Comparison of ENCODE assay signal across 1 cellular context in genomic region chr3:14256561-14257342, GRCh38.
A peak's percentile ranks its signal among the peaks of the same experiment; 100 is the strongest.
TF ChIP-seq lines count a peak whose summit lies in the region.

No MANE protein-coding gene starts in this region.

TF ChIP-seq in K562, 482 proteins besides CTCF, POLR2A, EP300 and RAD21 (continued from another document):
- TF ChIP-seq FOXO4 (CRISPR knock-in tag; IDR thresholded peaks at IDR 0.05): no peak
- no peak for TF ChIP-seq CEBPG (CRISPR knock-in tag; IDR thresholded peaks at IDR 0.05)
- TF ChIP-seq CEBPG (tag; conservative IDR thresholded peaks at IDR 0.05 in 1 of 2, IDR thresholded peaks at IDR 0.05 in 1 of 2): no peak
- no peak for TF ChIP-seq RBM34 (IDR thresholded peaks at IDR 0.05; ENCODE audit: borderline replicate concordance, insufficient read depth, low read length)
- TF ChIP-seq FOXA1 (IDR thresholded peaks at IDR 0.05; ENCODE audit: borderline replicate concordance): no peak
- TF ChIP-seq, protein P1, sequence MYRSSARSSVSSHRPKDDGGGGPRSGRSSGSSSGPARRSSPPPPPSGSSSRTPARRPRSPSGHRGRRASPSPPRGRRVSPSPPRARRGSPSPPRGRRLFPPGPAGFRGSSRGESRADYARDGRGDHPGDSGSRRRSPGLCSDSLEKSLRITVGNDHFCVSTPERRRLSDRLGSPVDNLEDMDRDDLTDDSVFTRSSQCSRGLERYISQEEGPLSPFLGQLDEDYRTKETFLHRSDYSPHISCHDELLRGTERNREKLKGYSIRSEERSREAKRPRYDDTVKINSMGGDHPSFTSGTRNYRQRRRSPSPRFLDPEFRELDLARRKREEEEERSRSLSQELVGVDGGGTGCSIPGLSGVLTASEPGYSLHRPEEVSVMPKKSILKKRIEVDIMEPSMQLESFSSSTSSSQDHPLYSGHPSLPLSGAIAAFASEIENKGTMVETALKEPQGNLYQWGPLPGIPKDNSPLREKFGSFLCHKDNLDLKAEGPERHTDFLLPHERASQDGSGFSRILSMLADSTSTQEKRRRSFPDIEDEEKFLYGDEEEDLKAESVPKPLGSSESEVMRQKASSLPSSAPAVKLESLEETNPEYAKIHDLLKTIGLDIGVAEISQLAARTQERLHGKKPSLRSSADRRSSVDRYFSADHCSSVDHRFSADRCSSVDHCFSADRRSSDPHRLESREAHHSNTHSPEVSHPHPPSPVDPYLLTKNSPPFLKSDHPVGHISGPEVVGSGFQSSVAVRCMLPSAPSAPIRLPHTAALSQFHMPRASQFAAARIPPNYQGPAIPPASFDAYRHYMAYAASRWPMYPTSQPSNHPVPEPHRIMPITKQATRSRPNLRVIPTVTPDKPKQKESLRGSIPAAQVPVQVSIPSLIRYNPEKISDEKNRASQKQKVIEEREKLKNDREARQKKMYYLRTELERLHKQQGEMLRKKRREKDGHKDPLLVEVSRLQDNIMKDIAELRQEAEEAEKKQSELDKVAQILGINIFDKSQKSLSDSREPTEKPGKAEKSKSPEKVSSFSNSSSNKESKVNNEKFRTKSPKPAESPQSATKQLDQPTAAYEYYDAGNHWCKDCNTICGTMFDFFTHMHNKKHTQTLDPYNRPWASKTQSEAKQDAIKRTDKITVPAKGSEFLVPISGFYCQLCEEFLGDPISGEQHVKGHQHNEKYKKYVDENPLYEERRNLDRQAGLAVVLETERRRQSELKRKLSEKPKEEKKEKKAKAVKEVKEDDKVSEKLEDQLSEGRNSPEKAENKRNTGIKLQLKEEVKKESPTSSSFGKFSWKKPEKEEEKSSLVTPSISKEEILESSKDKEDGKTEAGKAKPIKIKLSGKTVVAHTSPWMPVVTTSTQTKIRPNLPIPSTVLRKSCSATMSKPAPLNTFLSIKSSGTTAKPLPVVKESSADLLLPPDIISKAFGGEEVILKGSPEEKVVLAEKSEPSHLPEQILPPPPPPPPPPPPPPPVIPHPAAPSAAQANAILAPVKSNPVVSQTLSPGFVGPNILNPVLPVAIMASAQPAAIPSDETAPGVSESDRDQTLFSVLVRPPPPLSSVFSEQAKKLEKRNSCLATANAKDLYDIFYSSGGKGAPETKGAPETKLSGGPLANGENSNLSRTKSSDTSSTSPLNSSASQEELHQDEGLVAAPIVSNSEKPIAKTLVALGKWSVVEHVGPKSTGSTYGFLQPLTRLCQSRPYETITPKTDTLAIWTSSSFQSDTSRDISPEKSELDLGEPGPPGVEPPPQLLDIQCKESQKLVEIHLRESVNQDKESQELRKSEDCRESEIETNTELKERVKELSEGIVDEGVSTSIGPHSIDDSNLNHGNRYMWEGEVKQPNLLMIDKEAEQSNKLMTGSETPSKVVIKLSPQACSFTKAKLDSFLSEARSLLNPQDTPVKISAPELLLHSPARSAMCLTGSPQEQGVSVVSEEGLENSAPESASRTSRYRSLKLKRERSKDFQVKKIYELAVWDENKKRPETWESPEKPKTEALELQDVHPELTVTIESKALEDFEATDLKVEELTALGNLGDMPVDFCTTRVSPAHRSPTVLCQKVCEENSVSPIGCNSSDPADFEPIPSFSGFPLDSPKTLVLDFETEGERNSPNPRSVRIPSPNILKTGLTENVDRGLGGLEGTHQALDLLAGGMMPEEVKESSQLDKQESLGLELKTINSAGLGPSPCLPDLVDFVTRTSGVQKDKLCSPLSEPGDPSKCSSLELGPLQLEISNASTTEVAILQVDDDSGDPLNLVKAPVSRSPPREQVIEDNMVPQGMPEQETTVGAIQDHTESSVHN (IDR thresholded peaks at IDR 0.05; ENCODE audit: borderline replicate concordance in 1 of 2, low read depth in 1 of 2): no peak
- TF ChIP-seq, protein P2, sequence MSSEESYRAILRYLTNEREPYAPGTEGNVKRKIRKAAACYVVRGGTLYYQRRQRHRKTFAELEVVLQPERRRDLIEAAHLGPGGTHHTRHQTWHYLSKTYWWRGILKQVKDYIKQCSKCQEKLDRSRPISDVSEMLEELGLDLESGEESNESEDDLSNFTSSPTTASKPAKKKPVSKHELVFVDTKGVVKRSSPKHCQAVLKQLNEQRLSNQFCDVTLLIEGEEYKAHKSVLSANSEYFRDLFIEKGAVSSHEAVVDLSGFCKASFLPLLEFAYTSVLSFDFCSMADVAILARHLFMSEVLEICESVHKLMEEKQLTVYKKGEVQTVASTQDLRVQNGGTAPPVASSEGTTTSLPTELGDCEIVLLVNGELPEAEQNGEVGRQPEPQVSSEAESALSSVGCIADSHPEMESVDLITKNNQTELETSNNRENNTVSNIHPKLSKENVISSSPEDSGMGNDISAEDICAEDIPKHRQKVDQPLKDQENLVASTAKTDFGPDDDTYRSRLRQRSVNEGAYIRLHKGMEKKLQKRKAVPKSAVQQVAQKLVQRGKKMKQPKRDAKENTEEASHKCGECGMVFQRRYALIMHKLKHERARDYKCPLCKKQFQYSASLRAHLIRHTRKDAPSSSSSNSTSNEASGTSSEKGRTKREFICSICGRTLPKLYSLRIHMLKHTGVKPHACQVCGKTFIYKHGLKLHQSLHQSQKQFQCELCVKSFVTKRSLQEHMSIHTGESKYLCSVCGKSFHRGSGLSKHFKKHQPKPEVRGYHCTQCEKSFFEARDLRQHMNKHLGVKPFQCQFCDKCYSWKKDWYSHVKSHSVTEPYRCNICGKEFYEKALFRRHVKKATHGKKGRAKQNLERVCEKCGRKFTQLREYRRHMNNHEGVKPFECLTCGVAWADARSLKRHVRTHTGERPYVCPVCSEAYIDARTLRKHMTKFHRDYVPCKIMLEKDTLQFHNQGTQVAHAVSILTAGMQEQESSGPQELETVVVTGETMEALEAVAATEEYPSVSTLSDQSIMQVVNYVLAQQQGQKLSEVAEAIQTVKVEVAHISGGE (CRISPR knock-in tag; IDR thresholded peaks at IDR 0.05): peak in 1 of 3 experiments; percentile 21; a peak in 1 of 6 replicates
- peak; percentile 86 for TF ChIP-seq RAD51 (IDR thresholded peaks at IDR 0.05; ENCODE audit: borderline replicate concordance, low read depth)
- no peak for TF ChIP-seq TCF7 (IDR thresholded peaks at IDR 0.05; ENCODE audit: borderline replicate concordance)
- TF ChIP-seq NR4A1 (CRISPR knock-in tag; IDR thresholded peaks at IDR 0.05): no peak
- TF ChIP-seq NR4A1 (tag; IDR thresholded peaks at IDR 0.05): 0 out of 2 replicates have a peak, but pooled peaks have one; percentile 13
- no peak for TF ChIP-seq FOXM1 (IDR thresholded peaks at IDR 0.05; ENCODE audit: low read depth)
- no peak for TF ChIP-seq FOXM1 (CRISPR knock-in tag; IDR thresholded peaks at IDR 0.05; ENCODE audit: low read depth)
- TF ChIP-seq ZBTB1 (CRISPR knock-in tag; IDR thresholded peaks at IDR 0.05; ENCODE audit: borderline replicate concordance, low read depth): 0 out of 2 replicates have a peak, but pooled peaks have one; percentile 49
- TF ChIP-seq KAT2B (IDR thresholded peaks at IDR 0.05; ENCODE audit: low read depth, low read length): no peak
- TF ChIP-seq TFE3 (CRISPR knock-in tag; IDR thresholded peaks at IDR 0.05): peak; percentile 90
- no peak for TF ChIP-seq CREB1 (IDR thresholded peaks at IDR 0.05)
- TF ChIP-seq CREB1 (CRISPR knock-in tag; IDR thresholded peaks at IDR 0.05): 0 out of 2 replicates have a peak, but pooled peaks have one; percentile 14
- TF ChIP-seq AFF1 (IDR thresholded peaks at IDR 0.05; ENCODE audit: low read depth in 1 of 2, partially characterized antibody in 2 of 2): peak in 1 of 2 experiments; percentile 17
- TF ChIP-seq KAT7 (CRISPR knock-in tag; IDR thresholded peaks at IDR 0.05; ENCODE audit: borderline replicate concordance): 0 out of 2 replicates have a peak, but pooled peaks have one; percentile 33
- TF ChIP-seq, protein P3, sequence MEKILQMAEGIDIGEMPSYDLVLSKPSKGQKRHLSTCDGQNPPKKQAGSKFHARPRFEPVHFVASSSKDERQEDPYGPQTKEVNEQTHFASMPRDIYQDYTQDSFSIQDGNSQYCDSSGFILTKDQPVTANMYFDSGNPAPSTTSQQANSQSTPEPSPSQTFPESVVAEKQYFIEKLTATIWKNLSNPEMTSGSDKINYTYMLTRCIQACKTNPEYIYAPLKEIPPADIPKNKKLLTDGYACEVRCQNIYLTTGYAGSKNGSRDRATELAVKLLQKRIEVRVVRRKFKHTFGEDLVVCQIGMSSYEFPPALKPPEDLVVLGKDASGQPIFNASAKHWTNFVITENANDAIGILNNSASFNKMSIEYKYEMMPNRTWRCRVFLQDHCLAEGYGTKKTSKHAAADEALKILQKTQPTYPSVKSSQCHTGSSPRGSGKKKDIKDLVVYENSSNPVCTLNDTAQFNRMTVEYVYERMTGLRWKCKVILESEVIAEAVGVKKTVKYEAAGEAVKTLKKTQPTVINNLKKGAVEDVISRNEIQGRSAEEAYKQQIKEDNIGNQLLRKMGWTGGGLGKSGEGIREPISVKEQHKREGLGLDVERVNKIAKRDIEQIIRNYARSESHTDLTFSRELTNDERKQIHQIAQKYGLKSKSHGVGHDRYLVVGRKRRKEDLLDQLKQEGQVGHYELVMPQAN (IDR thresholded peaks at IDR 0.05; ENCODE audit: borderline replicate concordance): no peak
- TF ChIP-seq CBFA2T2 (conservative IDR thresholded peaks at IDR 0.05): peak; percentile 42; the same call in 1 of the 2 replicates
- 0 out of 2 replicates have a peak, but pooled peaks have one; percentile 33 for TF ChIP-seq FOXK1 (CRISPR knock-in tag; IDR thresholded peaks at IDR 0.05; ENCODE audit: borderline replicate concordance)
- TF ChIP-seq ZBED1 (IDR thresholded peaks at IDR 0.05): no peak
- TF ChIP-seq TFAP4 (CRISPR knock-in tag; IDR thresholded peaks at IDR 0.05; ENCODE audit: borderline replicate concordance): peak; percentile 33; the same call in 1 of the 2 replicates
- TF ChIP-seq BACH1 (tag; IDR thresholded peaks at IDR 0.05): no peak
- TF ChIP-seq USF2 (CRISPR knock-in tag; IDR thresholded peaks at IDR 0.05): peak; percentile 62
- TF ChIP-seq IRF2 (CRISPR knock-in tag; IDR thresholded peaks at IDR 0.05): no peak
- TF ChIP-seq MYC (IDR thresholded peaks at IDR 0.05; ENCODE audit: low read depth, low read length): no peak
- no peak for TF ChIP-seq MYC (CRISPR knock-in tag; IDR thresholded peaks at IDR 0.05; ENCODE audit: borderline replicate concordance, low read depth)
- no peak for TF ChIP-seq HDAC6 (IDR thresholded peaks at IDR 0.05; ENCODE audit: low read depth, low read length)
- TF ChIP-seq DMBX1 (CRISPR knock-in tag; IDR thresholded peaks at IDR 0.05; ENCODE audit: borderline replicate concordance): peak; percentile 15
- TF ChIP-seq MEIS2 (IDR thresholded peaks at IDR 0.05; ENCODE audit: partially characterized antibody): no peak
- TF ChIP-seq CBFA2T3 (IDR thresholded peaks at IDR 0.05): peak; percentile 47
- TF ChIP-seq ARID2 (IDR thresholded peaks at IDR 0.05): no peak
